ENCODE assay signal across 26 cellular contexts in genomic region chr3:53485675-53486365, GRCh38. TPM values are rescaled to one million over a fixed set of nuclear protein-coding genes. Genes with fewer than 3 reads are reported as not detected.
DNase-seq lines count a peak whose midpoint lies in the region; ATAC-seq, FAIRE-seq and TF ChIP-seq lines count a peak whose summit lies in the region.
"Had no signal": no experiment of that assay in that cellular context is flagged by ENCODE, and none has a peak within 500 bp of the region (broad histone marks: within the 10 kb centered on the region; RNA-seq: fewer than 3 reads in every experiment).

No MANE protein-coding gene starts in this region.

- H3K9me3 ChIP-seq in Loucy (ENCODE audit: insufficient read depth, low read depth, low read length): no peaks in the 10 kb centered on the region
- H3K9me3 ChIP-seq in pancreas: no peaks in the 10 kb centered on the region
- H3K9me3 ChIP-seq: BE2C, gastroesophageal sphincter, ovary, suprapubic skin had no signal

- H3K4me3 ChIP-seq in Loucy (ENCODE audit: low read length, poor library complexity, severe bottlenecking) (peak overlapping the region; percentile 43), pancreas (no peak overlapping the region)
- H3K4me3 ChIP-seq: gastroesophageal sphincter, ovary, skin epidermis, suprapubic skin had no signal

- H3K4me1 ChIP-seq in Loucy (ENCODE audit: insufficient read depth, low read length, poor library complexity, severe bottlenecking): peaks cover 12% of the 10 kb centered on the region
- peaks cover 0 to 3% (median 0%) of the 10 kb centered on the region in 3 donors for H3K4me1 ChIP-seq in pancreas
- H3K4me1 ChIP-seq: BE2C, gastroesophageal sphincter, suprapubic skin had no signal

- 28 to 30% methylated on average over 3 of the region's 3 CpGs for WGBS in pancreas, 2 donors

- peak in 3 of 4 donors; percentile 30 to 61 (median 59) for ATAC-seq in pancreas
- no peak for ATAC-seq in GM21723 (IDR thresholded peaks at IDR 0.05; ENCODE audit: unreplicated experiment)
- ATAC-seq in GM19395 (IDR thresholded peaks at IDR 0.05; ENCODE audit: unreplicated experiment): no peak
- ATAC-seq: activated CD4-positive, alpha-beta T cell treated with anti-CD3 and anti-CD28 coated beads for 36 hours; activated naive CD4-positive, alpha-beta T cell treated with anti-CD3 and anti-CD28 coated beads, Interleukin-2, amount 50 U/mL, for 72 hours; gastroesophageal sphincter had no signal

- no peak overlapping the region for H3K9ac ChIP-seq in Loucy (ENCODE audit: low read depth, low read length, poor library complexity, severe bottlenecking)

- H3K27me3 ChIP-seq in Loucy (ENCODE audit: insufficient read depth, low read length, poor library complexity, severe bottlenecking): peaks cover 21% of the 10 kb centered on the region
- H3K27me3 ChIP-seq in pancreas: no peaks in the 10 kb centered on the region
- H3K27me3 ChIP-seq: BE2C, gastroesophageal sphincter, ovary, suprapubic skin had no signal

- H3K9me2 ChIP-seq in Loucy (replicated peaks; ENCODE audit: low read depth, low read length): no peaks in the 10 kb centered on the region

- H4K20me1 ChIP-seq in Loucy (ENCODE audit: insufficient read depth, low read length, poor library complexity, severe bottlenecking): no peaks in the 10 kb centered on the region

- DNase-seq in DMS153 treated with DMSO at 0.1 percent for 48 hours (lab: John Stamatoyannopoulos, UW; ENCODE audit: unreplicated experiment): peak; percentile 26
- no peak for DNase-seq in pancreas
- DNase-seq in activated CD4-positive, alpha-beta T cell treated with anti-CD3 and anti-CD28 coated beads, Interleukin-2, amount 50 U/mL, for 4 hours: no peak
- DNase-seq: activated CD4-positive, alpha-beta T cell treated with anti-CD3 and anti-CD28 coated beads for 36 hours; activated T-cell treated with anti-CD3 and anti-CD28 coated beads for 4 hours; amygdala; BE2C; brain microvascular endothelial cell; CD8-positive, alpha-beta memory T cell; hippocampal formation; NCI-H1048; NCI-H1694 treated with DMSO at 0.1 percent for 48 hours; ovary; Right ventricle myocardium superior; stimulated activated naive CD4-positive, alpha-beta T cell treated with Interleukin-2 at 50 U/mL for 16 hours; SW 1271 had no signal

- peak overlapping the region; percentile 61 for H3K4me2 ChIP-seq in Loucy (ENCODE audit: low read depth, low read length, poor library complexity, severe bottlenecking)

- H3K79me2 ChIP-seq in Loucy (ENCODE audit: insufficient read depth, low read length): no peaks in the 10 kb centered on the region

- 0 out of 2 replicates have a peak overlapping the region, but pooled peaks have one; percentile 11 for H2AFZ ChIP-seq in Loucy (ENCODE audit: low read length)

- peak overlapping the region; percentile 95 for H3K27ac ChIP-seq in VCaP
- no peak overlapping the region for H3K27ac ChIP-seq in pancreas
- H3K27ac ChIP-seq: brain microvascular endothelial cell, gastroesophageal sphincter, ovary, skin epidermis, suprapubic skin had no signal

- intact Hi-C loops in pancreas (cut with DNase I): no loop called here

- H3F3A ChIP-seq in Loucy (ENCODE audit: low read depth): no peaks in the 10 kb centered on the region

- TF ChIP-seq CTCF in Loucy (conservative IDR thresholded peaks at IDR 0.05; ENCODE audit: low read length) (no peak), VCaP (conservative IDR thresholded peaks at IDR 0.05) (no peak), pancreas (IDR thresholded peaks at IDR 0.05) (no peak)

- H3K36me3 ChIP-seq in Loucy (ENCODE audit: insufficient read depth, low read length): no peaks in the 10 kb centered on the region
- H3K36me3 ChIP-seq in pancreas: no peaks in the 10 kb centered on the region
- H3K36me3 ChIP-seq: BE2C, brain microvascular endothelial cell, gastroesophageal sphincter, ovary, suprapubic skin had no signal

- peak; percentile 91 for FAIRE-seq in pancreas (lab: Jason Lieb, UNC)
- FAIRE-seq: GM12892 had no signal

RNA-seq across cellular contexts. Expression of gene CACNA1D, which starts 8.6 kb away (rescaled TPM):
- 10 to 100 TPM in 3 of 6 donors, 1 to 10 TPM in 3; 5.3 to 14.8 (median 10.2) TPM for total RNA-seq in pancreas
- 10 to 100 TPM; 11.3 to 22.8 TPM for polyA plus RNA-seq in pancreas
- total RNA-seq: NCI-H460 had no signal

Comparison
In these comparisons a context has a peak if more than half of its experiments do, and no peak if none do; other contexts are left out.
1. ATAC-seq: peak in pancreas (3 of 4); none in GM21723 (single experiment) and GM19395 (single experiment).